ENCODE assay signal across 11 cellular contexts in genomic region chr1:32247452-32247851, GRCh38. TPM values are rescaled to one million over a fixed set of nuclear protein-coding genes. Genes with fewer than 3 reads are reported as not detected.
A peak's percentile ranks its signal among the peaks of the same experiment; 100 is the strongest.
DNase-seq lines count a peak whose midpoint lies in the region; ATAC-seq and TF ChIP-seq lines count a peak whose summit lies in the region.
"Had no signal": no experiment of that assay in that cellular context is flagged by ENCODE, and none has a peak within 500 bp of the region (broad histone marks: within the 10 kb centered on the region; RNA-seq: fewer than 3 reads in every experiment).

No MANE protein-coding gene starts in this region.

- peaks cover 8% of the 10 kb centered on the region for H3K36me3 Mint-ChIP-seq in T-helper 1 cell treated with Interleukin-12 subunit alpha and Interleukin-12 subunit beta and Interleukin-4 antibody, amounts not matched to agents 30 μg/mL and 1 μg/mL, for 36 hours (ENCODE audit: low read depth)

- TF ChIP-seq POLR2A in testis (IDR thresholded peaks at IDR 0.05): no peak

- H3K9me3 ChIP-seq in adipocyte (ENCODE audit: control insufficient read depth, low read length) (no peaks in the 10 kb centered on the region), lung (ENCODE audit: control insufficient read depth in 2 of 2, insufficient read depth in 1 of 2, low read length in 1 of 2) (no peaks in the 10 kb centered on the region), testis (no peaks in the 10 kb centered on the region)

- H3K9ac ChIP-seq in adipocyte (ENCODE audit: low read length): peak overlapping the region; percentile 9

- H3K27me3 Mint-ChIP-seq in T-helper 1 cell treated with Interleukin-12 subunit alpha and Interleukin-12 subunit beta and Interleukin-4 antibody, amounts not matched to agents 30 μg/mL and 1 μg/mL, for 36 hours (ENCODE audit: low read depth): no peaks in the 10 kb centered on the region
- H3K27me3 Mint-ChIP-seq: stimulated activated naive B cell treated with anti-CD40 and anti-IgM and Interleukin-4, amounts not matched to agents 10 μg/mL and 1 μg/mL and 100 μg/mL, for 72 hours had no signal

- no peaks in the 10 kb centered on the region for H3K9me3 Mint-ChIP-seq in T-helper 1 cell treated with Interleukin-12 subunit alpha and Interleukin-12 subunit beta and Interleukin-4 antibody, amounts not matched to agents 30 μg/mL and 1 μg/mL, for 36 hours
- H3K9me3 Mint-ChIP-seq: stimulated activated naive B cell treated with anti-CD40 and anti-IgM and Interleukin-4, amounts not matched to agents 10 μg/mL and 1 μg/mL and 100 μg/mL, for 72 hours had no signal

- H3K27me3 ChIP-seq in adipocyte (replicated peaks; ENCODE audit: control insufficient read depth, insufficient read depth, low read length): no peaks in the 10 kb centered on the region
- no peaks in the 10 kb centered on the region for H3K27me3 ChIP-seq in lung (ENCODE audit: control insufficient read depth, insufficient read depth)
- no peaks in the 10 kb centered on the region for H3K27me3 ChIP-seq in testis

- peak overlapping the region; percentile 51 to 79 for H3K27ac ChIP-seq in lung (ENCODE audit: low read depth in 1 of 2, low read length in 1 of 2)
- H3K27ac ChIP-seq in testis: peak overlapping the region; percentile 18 to 52

- H3K4me3 ChIP-seq in adipocyte (ENCODE audit: low read length) (no peak overlapping the region), lung (peak overlapping the region; percentile 5), testis (no peak overlapping the region)

- H3K4me1 Mint-ChIP-seq in T-helper 1 cell treated with Interleukin-12 subunit alpha and Interleukin-12 subunit beta and Interleukin-4 antibody, amounts not matched to agents 30 μg/mL and 1 μg/mL, for 36 hours (ENCODE audit: low read depth): peaks cover 37% of the 10 kb centered on the region

- intact Hi-C loops in testis (cut with DNase I; ENCODE audit: low total_unique reads): loop anchor here (10.0 kb wide), 1 partner anchor 87 kb away; the partner anchor contains the start of gene MARCKSL1

- ATAC-seq in lung (ENCODE audit: insufficient read depth, low FRiP score) (no peak), HG03095 (IDR thresholded peaks at IDR 0.05; ENCODE audit: unreplicated experiment) (no peak)

- no peak overlapping the region for H3K4me3 Mint-ChIP-seq in T-helper 1 cell treated with Interleukin-12 subunit alpha and Interleukin-12 subunit beta and Interleukin-4 antibody, amounts not matched to agents 30 μg/mL and 1 μg/mL, for 36 hours

- H3K36me3 ChIP-seq in adipocyte (ENCODE audit: control insufficient read depth, insufficient read depth, low read length, severe bottlenecking) (no peaks in the 10 kb centered on the region), lung (ENCODE audit: control insufficient read depth in 2 of 2, insufficient read depth in 2 of 2, low read length in 2 of 2) (no peaks in the 10 kb centered on the region), testis (ENCODE audit: low read depth, missing control alignments) (no peaks in the 10 kb centered on the region)

- peak overlapping the region; percentile 97 for H3K27ac Mint-ChIP-seq in T-helper 1 cell treated with Interleukin-12 subunit alpha and Interleukin-12 subunit beta and Interleukin-4 antibody, amounts not matched to agents 30 μg/mL and 1 μg/mL, for 36 hours

- DNase-seq in T-helper 1 cell: no peak
- no peak for DNase-seq in adipocyte (ENCODE audit: low read depth)
- no peak for DNase-seq in lung (ENCODE audit: low spot score)
- no peak for DNase-seq in testis
- no peak for DNase-seq in dedifferentiated amniotic fluid mesenchymal stem cell (ENCODE audit: extremely low spot score)
- no peak for DNase-seq in NCI-H1417 treated with DMSO at 0.1 percent for 48 hours (lab: John Stamatoyannopoulos, UW)

- TF ChIP-seq CTCF in lung (IDR thresholded peaks at IDR 0.05; ENCODE audit: control extremely low read depth, extremely low read depth): no peak
- TF ChIP-seq CTCF in testis (IDR thresholded peaks at IDR 0.05): no peak

- WGBS in lung, 2 donors: 70 to 85% methylated on average over 12 of the region's 12 CpGs
- WGBS in testis, 2 donors: 64 to 81% methylated on average over 8 to 11 of the region's 12 CpGs

- H3K4me1 ChIP-seq in adipocyte (ENCODE audit: control insufficient read depth, insufficient read depth, low read length): peaks cover 17% of the 10 kb centered on the region
- H3K4me1 ChIP-seq in lung (ENCODE audit: control insufficient read depth in 2 of 2, insufficient read depth in 2 of 2, low read length in 2 of 2): peaks cover 0 to 20% of the 10 kb centered on the region in 2 donors
- H3K4me1 ChIP-seq in testis: peaks cover 40% of the 10 kb centered on the region

RNA-seq across cellular contexts. Expression of gene FAM167B, which starts 0.4 kb away (rescaled TPM):
- 1 to 10 TPM; 2.6 to 5.4 TPM for total RNA-seq in lung
- 10 to 100 TPM in 1 of 2 donors, 1 to 10 TPM in 1; 5.9 to 30.5 TPM for polyA plus RNA-seq in lung
- total RNA-seq in testis: 1 to 10 TPM in 1 of 2 donors, under 1 TPM in 1; 0.99 to 1.6 TPM
- 1.6 TPM for polyA plus RNA-seq in testis (ENCODE audit: insufficient read depth, low read depth, low replicate concordance)

RNA-seq across cellular contexts. Expression of gene LCK, which starts 3.6 kb away (rescaled TPM):
- total RNA-seq in lung (1 to 10 TPM; 3.5 to 8.9 TPM), testis (1 to 10 TPM in 1 of 2 donors, under 1 TPM in 1; 0.79 to 3.2 TPM)
- polyA plus RNA-seq in lung (1 to 10 TPM; 2.4 to 5.0 TPM), testis (ENCODE audit: insufficient read depth, low read depth, low replicate concordance) (4.3 TPM)
- total RNA-seq: A172 had no signal

RNA-seq across cellular contexts. Expression of gene EIF3I, which starts 25.2 kb away (rescaled TPM):
- total RNA-seq in lung: 100 to 1,000 TPM in 1 of 2 donors, 10 to 100 TPM in 1; 81.0 to 153 TPM
- 100 to 1,000 TPM; 218 to 255 TPM for polyA plus RNA-seq in lung
- 100 to 1,000 TPM in 1 of 2 donors, 10 to 100 TPM in 1; 97.7 to 140 TPM for total RNA-seq in testis
- 140 TPM for polyA plus RNA-seq in testis (ENCODE audit: insufficient read depth, low read depth, low replicate concordance)

RNA-seq across cellular contexts. Expression of gene TMEM234, which starts 25.3 kb away (rescaled TPM):
- total RNA-seq in lung (10 to 100 TPM; 29.8 to 30.2 TPM), testis (10 to 100 TPM; 35.9 to 58.3 TPM)
- polyA plus RNA-seq in lung (10 to 100 TPM; 17.1 to 17.5 TPM), testis (ENCODE audit: insufficient read depth, low read depth, low replicate concordance) (31.8 TPM)

RNA-seq across cellular contexts. Expression of gene DCDC2B, which starts 38.6 kb away (rescaled TPM):
- total RNA-seq in lung: 1 to 10 TPM; 7.2 to 10.0 TPM
- 1 to 10 TPM; 3.5 to 4.3 TPM for polyA plus RNA-seq in lung
- 1 to 10 TPM in 1 of 2 donors, under 1 TPM in 1; 0.81 to 1.7 TPM for total RNA-seq in testis
- polyA plus RNA-seq in testis (ENCODE audit: insufficient read depth, low read depth, low replicate concordance): 2.6 TPM
- total RNA-seq: A172, esophagus mucosa had no signal
